8 cellular contexts compared by ENCODE assay signal in genomic region chr6:166999145-166999844, GRCh38. TPM values are rescaled to one million over a fixed set of nuclear protein-coding genes. Genes with fewer than 3 reads are reported as not detected.
DNase-seq lines count a peak whose midpoint lies in the region; ATAC-seq and FAIRE-seq lines count a peak whose summit lies in the region.

A gene with protein sequence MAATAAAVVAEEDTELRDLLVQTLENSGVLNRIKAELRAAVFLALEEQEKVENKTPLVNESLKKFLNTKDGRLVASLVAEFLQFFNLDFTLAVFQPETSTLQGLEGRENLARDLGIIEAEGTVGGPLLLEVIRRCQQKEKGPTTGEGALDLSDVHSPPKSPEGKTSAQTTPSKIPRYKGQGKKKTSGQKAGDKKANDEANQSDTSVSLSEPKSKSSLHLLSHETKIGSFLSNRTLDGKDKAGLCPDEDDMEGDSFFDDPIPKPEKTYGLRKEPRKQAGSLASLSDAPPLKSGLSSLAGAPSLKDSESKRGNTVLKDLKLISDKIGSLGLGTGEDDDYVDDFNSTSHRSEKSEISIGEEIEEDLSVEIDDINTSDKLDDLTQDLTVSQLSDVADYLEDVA (plus strand): TSS chr6:166999397. CDS start chr6:166999413, 16 bp downstream.

- H3K4me3 Mint-ChIP-seq in naive B cell = peak within 1 kb of the TSS; percentile 87 to 96 (median 90)
- peak within 1 kb of the TSS; percentile 66 for H3K4me3 Mint-ChIP-seq in stimulated activated effector memory CD8-positive, alpha-beta T cell treated with anti-CD3 and anti-CD28 coated beads, Interleukin-12 subunit alpha, Interleukin-12 subunit beta, amount 100 ng/mL, for 72 hours

- peaks cover 5 to 7% of the 10 kb centered on the region in 2 donors for H3K36me3 Mint-ChIP-seq in naive B cell
- peaks cover 15% of the 10 kb centered on the region for H3K36me3 Mint-ChIP-seq in stimulated activated effector memory CD8-positive, alpha-beta T cell treated with anti-CD3 and anti-CD28 coated beads, Interleukin-12 subunit alpha, Interleukin-12 subunit beta, amount 100 ng/mL, for 72 hours

- H3K4me1 Mint-ChIP-seq in naive B cell = peaks cover 25 to 30% (median 28%) of the 10 kb centered on the region in 3 donors
- H3K4me1 Mint-ChIP-seq in stimulated activated effector memory CD8-positive, alpha-beta T cell treated with anti-CD3 and anti-CD28 coated beads, Interleukin-12 subunit alpha, Interleukin-12 subunit beta, amount 100 ng/mL, for 72 hours = peaks cover 29% of the 10 kb centered on the region

- H3K27me3 Mint-ChIP-seq in naive B cell = no peaks in the 10 kb centered on the region

- no peak for FAIRE-seq in RCC 7860 (lab: Jason Lieb, UNC)

- H3K27ac Mint-ChIP-seq in naive B cell = peak within 1 kb of the TSS; percentile 33 to 92 (median 86)
- peak within 1 kb of the TSS; percentile 67 for H3K27ac Mint-ChIP-seq in stimulated activated effector memory CD8-positive, alpha-beta T cell treated with anti-CD3 and anti-CD28 coated beads, Interleukin-12 subunit alpha, Interleukin-12 subunit beta, amount 100 ng/mL, for 72 hours

- H3K9me3 ChIP-seq in KOPT-K1 (ENCODE audit: insufficient read depth, low read length, poor library complexity, severe bottlenecking) = no peaks in the 10 kb centered on the region

- no peaks in the 10 kb centered on the region for H3K9me3 Mint-ChIP-seq in naive B cell
- no peaks in the 10 kb centered on the region for H3K9me3 Mint-ChIP-seq in stimulated activated effector memory CD8-positive, alpha-beta T cell treated with anti-CD3 and anti-CD28 coated beads, Interleukin-12 subunit alpha, Interleukin-12 subunit beta, amount 100 ng/mL, for 72 hours

- DNase-seq in DMS53 (lab: John Stamatoyannopoulos, UW) (peak; percentile 94), RCC 7860 (ENCODE audit: low spot score) (peak; percentile 85), activated T-helper 1 cell treated with Interleukin-2 at 50 U/mL for 16 hours (ENCODE audit: low read depth) (peak; percentile 83), fibroblast of gingiva (ENCODE audit: low read depth) (peak; percentile 93), naive B cell (peak; percentile 94)
- peak; percentile 92 to 94 for DNase-seq in stimulated activated effector memory CD8-positive, alpha-beta T cell treated with anti-CD3 and anti-CD28 coated beads, Interleukin-12 subunit alpha, Interleukin-12 subunit beta, amount 100 ng/mL, for 72 hours (ENCODE audit: low spot score in 2 of 2)

- H3K27ac ChIP-seq in KOPT-K1 (ENCODE audit: low read depth, low read length, poor library complexity, severe bottlenecking) = peak within 1 kb of the TSS; percentile 89

- ATAC-seq in GM21786 (IDR thresholded peaks at IDR 0.05; ENCODE audit: unreplicated experiment) (peak; percentile 89), naive B cell (ENCODE audit: low read depth in 2 of 2) (peak; percentile 91 to 92)
- ATAC-seq in stimulated activated effector memory CD8-positive, alpha-beta T cell treated with anti-CD3 and anti-CD28 coated beads, Interleukin-12 subunit alpha, Interleukin-12 subunit beta, amount 100 ng/mL, for 72 hours = peak; percentile 95

- peaks cover 64% of the 10 kb centered on the region for H3K36me3 ChIP-seq in KOPT-K1 (ENCODE audit: insufficient read depth, low read length)

RNA-seq across cellular contexts. Expression of the gene that starts here (rescaled TPM):
- 10 to 100 TPM in 1 of 6 donors, 1 to 10 TPM in 5; 6.6 to 12.0 (median 7.2) TPM for polyA plus RNA-seq in naive B cell (ENCODE audit: low read depth in 6 of 6)

Comparison
In these comparisons a context has a peak if more than half of its experiments do, and no peak if none do; other contexts are left out.
1. Peak in every context shown above with its lines: DNase-seq, ATAC-seq and H3K27ac ChIP-seq.